25 cellular contexts compared by ENCODE assay signal in genomic region chr1:214609692-214610091, GRCh38. TPM values are rescaled to one million over a fixed set of nuclear protein-coding genes. Genes with fewer than 3 reads are reported as not detected.
DNase-seq lines count a peak whose midpoint lies in the region; ATAC-seq, FAIRE-seq and TF ChIP-seq lines count a peak whose summit lies in the region.
"Had no signal": no experiment of that assay in that cellular context is flagged by ENCODE, and none has a peak within 500 bp of the region (broad histone marks: within the 10 kb centered on the region; RNA-seq: fewer than 3 reads in every experiment).

No MANE protein-coding gene starts in this region.

- H3K27me3 ChIP-seq in Karpas-422 (ENCODE audit: low read length) = no peaks in the 10 kb centered on the region
- H3K27me3 ChIP-seq: BLaER1 had no signal

- peaks cover 36% of the 10 kb centered on the region for H3K36me3 Mint-ChIP-seq in Calu3 (ENCODE audit: insufficient read depth, unreplicated experiment)
- peaks cover 2% of the 10 kb centered on the region for H3K36me3 Mint-ChIP-seq in central memory CD8-positive, alpha-beta T cell (ENCODE audit: insufficient read depth)
- H3K36me3 Mint-ChIP-seq in neural crest cell (ENCODE audit: low read depth) = peaks cover 36% of the 10 kb centered on the region
- H3K36me3 Mint-ChIP-seq: CD4-positive, CD25-positive, alpha-beta regulatory T cell; CD8-positive, alpha-beta T cell had no signal

- H3K27me3 Mint-ChIP-seq in Calu3 (ENCODE audit: unreplicated experiment) (no peaks in the 10 kb centered on the region), neural crest cell (ENCODE audit: low read depth) (no peaks in the 10 kb centered on the region)
- H3K27me3 Mint-ChIP-seq in central memory CD8-positive, alpha-beta T cell = no peaks in the 10 kb centered on the region
- H3K27me3 Mint-ChIP-seq: B cell; CD4-positive, CD25-positive, alpha-beta regulatory T cell had no signal

- H3K27ac Mint-ChIP-seq in Calu3 (ENCODE audit: unreplicated experiment) (peak overlapping the region; percentile 71), neural crest cell (ENCODE audit: unreplicated experiment) (peak overlapping the region; percentile 71)
- H3K27ac Mint-ChIP-seq in central memory CD8-positive, alpha-beta T cell (ENCODE audit: low read depth) = peak overlapping the region; percentile 35
- H3K27ac Mint-ChIP-seq: B cell; CD8-positive, alpha-beta T cell; GM23338 had no signal

- no peak overlapping the region for H3K4me2 ChIP-seq in Karpas-422 (ENCODE audit: low read depth, low read length, poor library complexity, severe bottlenecking)
- H3K4me2 ChIP-seq: BLaER1, GM23338 had no signal

- BruUV-seq in Calu3 (replicated peaks; lab: Mats Ljungman, UMichigan) = no TSS peak

- H3K9me2 ChIP-seq in Karpas-422 (replicated peaks; ENCODE audit: insufficient read depth, low read length) = no peaks in the 10 kb centered on the region

- H3K4me3 Mint-ChIP-seq in Calu3 (ENCODE audit: low read depth, unreplicated experiment) (no peak overlapping the region), neural crest cell (peak overlapping the region; percentile 67)
- H3K4me3 Mint-ChIP-seq in central memory CD8-positive, alpha-beta T cell = no peak overlapping the region
- H3K4me3 Mint-ChIP-seq: B cell; CD8-positive, alpha-beta T cell; GM23338 had no signal

- DNase-seq in Calu3 (no peak), Karpas-422 (no peak), neural crest cell (ENCODE audit: low read depth, low spot score) (no peak), putamen (ENCODE audit: low spot score) (no peak), HTR-8/SVneo (ENCODE audit: insufficient read length, low spot score) (no peak), SW480 (ENCODE audit: low spot score) (no peak)
- no peak for DNase-seq in central memory CD8-positive, alpha-beta T cell (ENCODE audit: low spot score in 2 of 2)
- DNase-seq: Caco-2; CD4-positive, CD25-positive, alpha-beta regulatory T cell; CD8-positive, alpha-beta T cell; DMS 273 treated with DMSO at 0.1 percent for 48 hours; DMS79; EL; GDM1 had no signal

- H3K4me1 Mint-ChIP-seq in Calu3 (ENCODE audit: low read depth, unreplicated experiment) (peaks cover 57% of the 10 kb centered on the region), neural crest cell (peaks cover 26% of the 10 kb centered on the region)
- no peaks in the 10 kb centered on the region for H3K4me1 Mint-ChIP-seq in central memory CD8-positive, alpha-beta T cell

- no peak for FAIRE-seq in HTR-8/SVneo (lab: Jason Lieb, UNC)
- FAIRE-seq: A204.1, D721Med, GM12878, H54 had no signal

- peaks cover 21% of the 10 kb centered on the region for H3K36me3 ChIP-seq in Karpas-422 (ENCODE audit: insufficient read depth, low read length)

- intact Hi-C loops in Calu3 (cut with micrococcal nuclease; ENCODE audit: unreplicated experiment) = no loop called here

- H2AFZ ChIP-seq in Karpas-422 (ENCODE audit: low read length) = no peak overlapping the region
- H2AFZ ChIP-seq: GM23338 had no signal

- ATAC-seq in central memory CD8-positive, alpha-beta T cell (replicated peaks; ENCODE audit: extremely low read depth, poor library complexity, severe bottlenecking) = no peak
- no peak for ATAC-seq in HG03457 (IDR thresholded peaks at IDR 0.05; ENCODE audit: unreplicated experiment)
- ATAC-seq: CD8-positive, alpha-beta T cell; GM23338 had no signal

- H4K20me1 ChIP-seq in Karpas-422 (ENCODE audit: insufficient read depth, low read depth, low read length) = no peaks in the 10 kb centered on the region

- no peak overlapping the region for H3K9ac ChIP-seq in Karpas-422 (ENCODE audit: low read length)
- H3K9ac ChIP-seq: BLaER1 had no signal

- H3K9me3 Mint-ChIP-seq in Calu3 (ENCODE audit: low read depth, unreplicated experiment) (peaks cover 3% of the 10 kb centered on the region), neural crest cell (peaks cover 11% of the 10 kb centered on the region)
- H3K9me3 Mint-ChIP-seq in central memory CD8-positive, alpha-beta T cell = peaks cover 6% of the 10 kb centered on the region

- no peaks in the 10 kb centered on the region for H3K9me3 ChIP-seq in Karpas-422 (ENCODE audit: low read length)
- H3K9me3 ChIP-seq: Caco-2 had no signal

- 0 out of 2 replicates have a peak overlapping the region, but pooled peaks have one; percentile 26 for H3K27ac ChIP-seq in Karpas-422 (ENCODE audit: low read length)
- H3K27ac ChIP-seq: 22Rv1, BLaER1, C4-2B had no signal

- H3K4me1 ChIP-seq in Karpas-422 (ENCODE audit: low read length) = peaks cover 19% of the 10 kb centered on the region

- TF ChIP-seq CTCF in Calu3 (IDR thresholded peaks at IDR 0.05; ENCODE audit: unreplicated experiment) (no peak), neural crest cell (conservative IDR thresholded peaks at IDR 0.05) (no peak)

- H3K4me3 ChIP-seq in Karpas-422 (ENCODE audit: low read length) = no peak overlapping the region
- H3K4me3 ChIP-seq: BLaER1, GM12878, GM23338, HAP-1 had no signal

- CTCF ChIA-PET in Calu3 (lab: Charles Lee) = interaction anchor here (0.7 kb wide), 2 partner anchors 27 to 1152 kb away, joined by 3 to 4 read pairs; no protein-coding TSS in a partner anchor

- peaks cover 86% of the 10 kb centered on the region for H3K79me2 ChIP-seq in Karpas-422 (ENCODE audit: low read length)

RNA-seq across cellular contexts. Expression of gene CENPF, which starts 6.7 kb away (rescaled TPM):
- total RNA-seq in Calu3 (2022) (118 and 144 TPM in 2 replicates), neural crest cell (191 and 202 TPM in 2 replicates)
- 44.0 and 54.1 TPM in 2 replicates for total RNA-seq in Karpas-422 (2014; rRNA removed; shearing (Covaris generic); ENCODE audit: low replicate concordance)

RNA-seq across cellular contexts. Expression of gene PTPN14, which starts 58.3 kb away (rescaled TPM):
- total RNA-seq in Calu3 (2022) = 72.4 and 77.4 TPM in 2 replicates
- total RNA-seq in Karpas-422 (2014; rRNA removed; shearing (Covaris generic); ENCODE audit: low replicate concordance) = 0.40 and 0.56 TPM in 2 replicates
- total RNA-seq in neural crest cell = 21.4 and 26.4 TPM in 2 replicates
- total RNA-seq: B cell; CD8-positive, alpha-beta T cell had no signal

Comparison
In these comparisons a context has a peak if more than half of its experiments do, and no peak if none do; other contexts are left out.
1. RNA of gene PTPN14, which starts 58.3 kb away (total RNA-seq): 72.4 to 77.4 TPM in Calu3 and 21.4 to 26.4 TPM in neural crest cell; 0.40 to 0.56 TPM in Karpas-422; every median in the first group is over 10 times any median in the second.
2. Peak in every context shown above with its lines, with median percentiles within 50 percentile points of each other: H3K27ac Mint-ChIP-seq.